Comparison of ENCODE assay signal across 10 cellular contexts in genomic region chr1:151310986-151311385, GRCh38. TPM values are rescaled to one million over a fixed set of nuclear protein-coding genes. Genes with fewer than 3 reads are reported as not detected.
DNase-seq lines count a peak whose midpoint lies in the region; ATAC-seq and TF ChIP-seq lines count a peak whose summit lies in the region.
"Had no signal": no experiment of that assay in that cellular context is flagged by ENCODE, and none has a peak within 500 bp of the region (broad histone marks: within the 10 kb centered on the region; RNA-seq: fewer than 3 reads in every experiment).

No MANE protein-coding gene starts in this region.

- peaks cover 44 to 76% of the 10 kb centered on the region in 2 donors for H3K36me3 ChIP-seq in duodenal mucosa (ENCODE audit: control insufficient read depth in 1 of 2, insufficient read depth in 2 of 2, low read length in 2 of 2)

- H3K27ac ChIP-seq in duodenal mucosa (ENCODE audit: low read depth, low read length) = peak overlapping the region; percentile 17

- no peaks in the 10 kb centered on the region for H3K27me3 ChIP-seq in duodenal mucosa (ENCODE audit: control insufficient read depth in 1 of 2, insufficient read depth in 2 of 2, low read length in 2 of 2)

- H3K27ac Mint-ChIP-seq in stimulated activated naive CD8-positive, alpha-beta T cell treated with anti-CD3 and anti-CD28 coated beads, Interleukin-15, Interleukin-2, amounts not matched to agents 100 ng/mL and 50 ng/mL, for 24 hours = peak overlapping the region; percentile 96
- H3K27ac Mint-ChIP-seq in nephron = peak overlapping the region; percentile 33 to 92 (median 90)
- H3K27ac Mint-ChIP-seq in activated CD4-positive, alpha-beta T cell treated with anti-CD3 and anti-CD28 coated beads, Interleukin-2, amount 10 ng/mL, durations not matched to agents 7 days and 5 days = no peak overlapping the region

- no peaks in the 10 kb centered on the region for H3K9me3 Mint-ChIP-seq in stimulated activated naive CD8-positive, alpha-beta T cell treated with anti-CD3 and anti-CD28 coated beads, Interleukin-15, Interleukin-2, amounts not matched to agents 100 ng/mL and 50 ng/mL, for 24 hours
- no peaks in the 10 kb centered on the region for H3K9me3 Mint-ChIP-seq in nephron
- no peaks in the 10 kb centered on the region for H3K9me3 Mint-ChIP-seq in activated CD4-positive, alpha-beta T cell treated with anti-CD3 and anti-CD28 coated beads, Interleukin-2, amount 10 ng/mL, durations not matched to agents 7 days and 5 days

- H3K9me3 ChIP-seq in duodenal mucosa (ENCODE audit: control insufficient read depth in 1 of 2, low read length in 2 of 2) = no peaks in the 10 kb centered on the region

- TF ChIP-seq CTCF in nephron (IDR thresholded peaks at IDR 0.05; ENCODE audit: unreplicated experiment in 3 of 3) = no peak

- H3K36me3 Mint-ChIP-seq in stimulated activated naive CD8-positive, alpha-beta T cell treated with anti-CD3 and anti-CD28 coated beads, Interleukin-15, Interleukin-2, amounts not matched to agents 100 ng/mL and 50 ng/mL, for 24 hours (ENCODE audit: low read depth) = peaks cover 60% of the 10 kb centered on the region
- H3K36me3 Mint-ChIP-seq in nephron (ENCODE audit: low read depth) = peaks cover 74% of the 10 kb centered on the region
- H3K36me3 Mint-ChIP-seq in activated CD4-positive, alpha-beta T cell treated with anti-CD3 and anti-CD28 coated beads, Interleukin-2, amount 10 ng/mL, durations not matched to agents 7 days and 5 days (ENCODE audit: low read depth) = peaks cover 53% of the 10 kb centered on the region

- no peak overlapping the region for H3K4me3 Mint-ChIP-seq in stimulated activated naive CD8-positive, alpha-beta T cell treated with anti-CD3 and anti-CD28 coated beads, Interleukin-15, Interleukin-2, amounts not matched to agents 100 ng/mL and 50 ng/mL, for 24 hours
- no peak overlapping the region for H3K4me3 Mint-ChIP-seq in nephron
- H3K4me3 Mint-ChIP-seq in activated CD4-positive, alpha-beta T cell treated with anti-CD3 and anti-CD28 coated beads, Interleukin-2, amount 10 ng/mL, durations not matched to agents 7 days and 5 days = no peak overlapping the region

- CTCF ChIA-PET in activated CD4-positive, alpha-beta T cell treated with anti-CD3 and anti-CD28 coated beads, Interleukin-2, amount 10 ng/mL, durations not matched to agents 7 days and 5 days (lab: Charles Lee) = interaction anchor here (0.9 to 5.7 kb wide), 9 partner anchors 10 to 59 kb away, joined by 3 to 50 read pairs (median 5); partner anchors contain the start of genes PI4KB and ZNF687

- H3K9ac ChIP-seq in duodenal mucosa (ENCODE audit: low read depth in 1 of 2, low read length in 2 of 2) = peak overlapping the region in 1 of 2 donors; percentile 56

- H3K4me3 ChIP-seq in duodenal mucosa (ENCODE audit: low read depth in 1 of 2, low read length in 2 of 2) = peak overlapping the region in 1 of 2 donors; percentile 5

- ATAC-seq in stimulated activated naive CD8-positive, alpha-beta T cell treated with anti-CD3 and anti-CD28 coated beads, Interleukin-15, Interleukin-2, amounts not matched to agents 100 U/mL and 50 U/mL, for 24 hours = no peak
- no peak for ATAC-seq in GM21786 (IDR thresholded peaks at IDR 0.05; ENCODE audit: unreplicated experiment)

- peaks cover 41% of the 10 kb centered on the region for H3K4me1 Mint-ChIP-seq in stimulated activated naive CD8-positive, alpha-beta T cell treated with anti-CD3 and anti-CD28 coated beads, Interleukin-15, Interleukin-2, amounts not matched to agents 100 ng/mL and 50 ng/mL, for 24 hours (ENCODE audit: low read depth)
- H3K4me1 Mint-ChIP-seq in nephron = peaks cover 72% of the 10 kb centered on the region
- H3K4me1 Mint-ChIP-seq in activated CD4-positive, alpha-beta T cell treated with anti-CD3 and anti-CD28 coated beads, Interleukin-2, amount 10 ng/mL, durations not matched to agents 7 days and 5 days = peaks cover 23% of the 10 kb centered on the region

- POLR2A ChIA-PET in activated CD4-positive, alpha-beta T cell treated with anti-CD3 and anti-CD28 coated beads, Interleukin-2, amount 10 ng/mL, durations not matched to agents 7 days and 5 days (lab: Charles Lee) = interaction anchor here (1.5 kb wide), 1 partner anchor 30 kb away, joined by 4 read pairs; the partner anchor contains the start of gene ZNF687

- H3K4me1 ChIP-seq in duodenal mucosa (ENCODE audit: control insufficient read depth in 1 of 2, insufficient read depth in 2 of 2, low read length in 2 of 2) = peaks cover 39 to 44% of the 10 kb centered on the region in 2 donors

- H3K27me3 Mint-ChIP-seq in stimulated activated naive CD8-positive, alpha-beta T cell treated with anti-CD3 and anti-CD28 coated beads, Interleukin-15, Interleukin-2, amounts not matched to agents 100 ng/mL and 50 ng/mL, for 24 hours = no peaks in the 10 kb centered on the region
- H3K27me3 Mint-ChIP-seq in nephron (ENCODE audit: low read depth) = no peaks in the 10 kb centered on the region
- H3K27me3 Mint-ChIP-seq in activated CD4-positive, alpha-beta T cell treated with anti-CD3 and anti-CD28 coated beads, Interleukin-2, amount 10 ng/mL, durations not matched to agents 7 days and 5 days = no peaks in the 10 kb centered on the region
- H3K27me3 Mint-ChIP-seq: progenitor cell of endocrine pancreas had no signal

- no peak for DNase-seq in stimulated activated naive CD8-positive, alpha-beta T cell treated with anti-CD3 and anti-CD28 coated beads, Interleukin-15, Interleukin-2, amounts not matched to agents 100 U/mL and 50 U/mL, for 24 hours
- DNase-seq in COLO668 (lab: John Stamatoyannopoulos, UW; ENCODE audit: unreplicated experiment) (no peak), cerebellum (ENCODE audit: low spot score) (no peak)
- DNase-seq in activated CD4-positive, alpha-beta T cell treated with anti-CD3 and anti-CD28 coated beads, Interleukin-2, amount 10 ng/mL, durations not matched to agents 7 days and 5 days = no peak
- DNase-seq: COR-L47 had no signal

RNA-seq across cellular contexts. Expression of gene PI4KB, which starts 16.2 kb away (rescaled TPM):
- total RNA-seq in cerebellum = 26.0 TPM
- total RNA-seq in activated CD4-positive, alpha-beta T cell treated with anti-CD3 and anti-CD28 coated beads, Interleukin-2, amount 10 ng/mL, durations not matched to agents 7 days and 5 days = 10 to 100 TPM; 62.8 to 69.5 TPM

RNA-seq across cellular contexts. Expression of gene ZNF687, which starts 28.9 kb away (rescaled TPM):
- total RNA-seq in cerebellum = 10.9 TPM
- total RNA-seq in activated CD4-positive, alpha-beta T cell treated with anti-CD3 and anti-CD28 coated beads, Interleukin-2, amount 10 ng/mL, durations not matched to agents 7 days and 5 days = 10 to 100 TPM; 27.4 to 27.7 TPM

RNA-seq across cellular contexts. Expression of gene RFX5, which starts 36.1 kb away (rescaled TPM):
- total RNA-seq in cerebellum = 29.8 TPM
- total RNA-seq in activated CD4-positive, alpha-beta T cell treated with anti-CD3 and anti-CD28 coated beads, Interleukin-2, amount 10 ng/mL, durations not matched to agents 7 days and 5 days = 10 to 100 TPM; 69.7 to 76.4 TPM

RNA-seq across cellular contexts. Expression of gene PSMD4, which starts 56.5 kb away (rescaled TPM):
- total RNA-seq in cerebellum = 64.4 TPM
- total RNA-seq in activated CD4-positive, alpha-beta T cell treated with anti-CD3 and anti-CD28 coated beads, Interleukin-2, amount 10 ng/mL, durations not matched to agents 7 days and 5 days = 100 to 1,000 TPM; 170 to 190 TPM
